In the genomic region with DNA sequence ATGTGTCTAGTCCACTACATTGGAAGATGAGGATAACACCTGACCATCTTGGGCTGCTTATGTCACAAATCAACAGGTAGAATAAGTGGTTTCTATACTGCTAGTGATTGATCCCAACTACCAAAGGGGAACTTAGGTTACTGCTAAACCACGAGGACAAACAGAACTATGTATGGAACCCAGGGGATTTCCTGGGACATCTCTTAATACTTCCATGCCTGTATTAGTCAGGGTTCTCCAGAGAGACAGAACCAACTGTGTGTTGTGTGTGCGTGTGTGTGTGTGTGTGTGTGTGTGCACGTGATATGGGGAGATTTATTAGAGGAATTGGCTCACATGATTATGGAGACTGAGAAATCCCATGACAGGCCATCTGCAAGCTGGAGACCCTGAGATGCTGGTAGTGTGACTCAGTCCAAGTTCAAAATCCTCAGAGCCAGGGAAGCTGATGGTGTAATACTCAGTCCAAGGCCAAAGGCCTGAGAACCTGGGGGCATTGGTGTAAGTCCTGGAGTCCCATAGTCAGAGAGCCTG, we compare ENCODE assay signal across 15 cellular contexts. TPM values are rescaled to one million over a fixed set of nuclear protein-coding genes. Genes with fewer than 3 reads are reported as not detected.
DNase-seq lines count a peak whose midpoint lies in the region; ATAC-seq and TF ChIP-seq lines count a peak whose summit lies in the region.
"Had no signal": no experiment of that assay in that cellular context is flagged by ENCODE, and none has a peak within 500 bp of the region (broad histone marks: within the 10 kb centered on the region; RNA-seq: fewer than 3 reads in every experiment).

No MANE protein-coding gene starts in this region.

- no peak overlapping the region for H3K4me2 ChIP-seq in fibroblast of lung (ENCODE audit: extremely low read depth, insufficient read depth, low read length)

- no peak overlapping the region for H2AFZ ChIP-seq in fibroblast of lung (ENCODE audit: low read length)

- DNase-seq in EL (peak; percentile 87), RPMI7951 (ENCODE audit: low read depth) (peak; percentile 67), fibroblast of lung (ENCODE audit: low read depth in 2 of 2) (peak; percentile 52 to 73), sciatic nerve (ENCODE audit: low spot score) (no peak), MG63 (no peak), left ventricle myocardium inferior (no peak)
- DNase-seq: activated T-cell treated with anti-CD3 and anti-CD28 coated beads, Interleukin-2, amount 50 U/mL, for 1 hour; DMS79 treated with DMSO at 0.1 percent for 48 hours; NCI-H1694; NCI-H524 treated with DMSO at 0.1 percent for 48 hours; nucleus accumbens had no signal

- H3K27me3 ChIP-seq in fibroblast of lung (ENCODE audit: control insufficient read depth, insufficient read depth, low read length) (no peaks in the 10 kb centered on the region), MG63 (no peaks in the 10 kb centered on the region), left ventricle myocardium inferior (ENCODE audit: low read depth) (no peaks in the 10 kb centered on the region)

- H3K36me3 ChIP-seq in fibroblast of lung (ENCODE audit: control insufficient read depth, insufficient read depth, low read length), result no peaks in the 10 kb centered on the region
- H3K36me3 ChIP-seq in MG63, result no peaks in the 10 kb centered on the region
- peaks cover 4% of the 10 kb centered on the region for H3K36me3 ChIP-seq in left ventricle myocardium inferior
- H3K36me3 ChIP-seq: thoracic aorta had no signal

- no peaks in the 10 kb centered on the region for H3K79me2 ChIP-seq in fibroblast of lung (ENCODE audit: control insufficient read depth, insufficient read depth, low read length)

- TF ChIP-seq CTCF in fibroblast of lung (conservative IDR thresholded peaks at IDR 0.05 in 1 of 2, IDR thresholded peaks at IDR 0.05 in 1 of 2; ENCODE audit: low read depth in 1 of 2, low read length in 2 of 2) (no peak), left ventricle myocardium inferior (IDR thresholded peaks at IDR 0.05; ENCODE audit: borderline replicate concordance) (no peak)

- H3K9me3 ChIP-seq in fibroblast of lung (ENCODE audit: control insufficient read depth, insufficient read depth, low read depth, low read length) (no peaks in the 10 kb centered on the region), MG63 (no peaks in the 10 kb centered on the region), left ventricle myocardium inferior (replicated peaks) (no peaks in the 10 kb centered on the region)
- H3K9me3 ChIP-seq: thoracic aorta had no signal

- H4K20me1 ChIP-seq in fibroblast of lung (ENCODE audit: control insufficient read depth, extremely low read depth, insufficient read depth, low read length), result no peaks in the 10 kb centered on the region

- intact Hi-C loops in sciatic nerve (cut with DNase I), result no loop called here
- intact Hi-C loops in left ventricle myocardium inferior (cut with micrococcal nuclease), result no loop called here

- ATAC-seq in sciatic nerve (peak; percentile 54), GM18909 (IDR thresholded peaks at IDR 0.05; ENCODE audit: poor library complexity, unreplicated experiment) (no peak), GM18498 (IDR thresholded peaks at IDR 0.05; ENCODE audit: unreplicated experiment) (no peak)

- H3K4me3 ChIP-seq in fibroblast of lung (replicated peaks in 1 of 4; ENCODE audit: control extremely low read depth in 1 of 4, insufficient read depth in 1 of 4, low read depth in 3 of 4, low read length in 4 of 4), result no peak overlapping the region
- no peak overlapping the region for H3K4me3 ChIP-seq in MG63
- no peak overlapping the region for H3K4me3 ChIP-seq in left ventricle myocardium inferior
- H3K4me3 ChIP-seq: thoracic aorta had no signal

- no peak overlapping the region for H3K9ac ChIP-seq in fibroblast of lung (ENCODE audit: insufficient read depth, low read length)

- H3K27ac ChIP-seq in fibroblast of lung (ENCODE audit: insufficient read depth, low read length), result no peak overlapping the region
- H3K27ac ChIP-seq in left ventricle myocardium inferior (replicated peaks), result no peak overlapping the region
- H3K27ac ChIP-seq: thoracic aorta had no signal

- H3K4me1 ChIP-seq in fibroblast of lung (ENCODE audit: control insufficient read depth, extremely low read depth, insufficient read depth, low read length) (no peaks in the 10 kb centered on the region), left ventricle myocardium inferior (peaks cover 4% of the 10 kb centered on the region)

RNA-seq across cellular contexts. Expression of gene AFF1, which starts 16.2 kb away (rescaled TPM):
- 8.9 and 9.5 TPM in 2 replicates for total RNA-seq in RPMI7951 (2014; rRNA removed; shearing (Covaris generic))
- total RNA-seq in fibroblast of lung (14.1 and 21.1 TPM in 2 replicates), sciatic nerve (121 TPM), left ventricle myocardium inferior (67.9 TPM)
- 15.5 and 17.9 TPM in 2 replicates for polyA plus RNA-seq in fibroblast of lung
- polyA plus RNA-seq in fibroblast of lung (2012), result 7.1 and 11.2 TPM in 2 replicates
- 48.5 and 64.8 TPM in 2 replicates for polyA minus RNA-seq in fibroblast of lung (ENCODE audit: low replicate concordance)
- 0.47 and 1.1 TPM in 2 replicates for total RNA-seq in MG63 (2014; rRNA removed; shearing (Covaris generic); ENCODE audit: low replicate concordance)

RNA-seq across cellular contexts. Expression of gene C4orf36, which starts 26.4 kb away (rescaled TPM):
- not detected in 2 replicates for total RNA-seq in RPMI7951 (2014; rRNA removed; shearing (Covaris generic))
- total RNA-seq in fibroblast of lung, result 2.8 and 6.3 TPM in 2 replicates
- polyA plus RNA-seq in fibroblast of lung, result 0.98 and 1.5 TPM in 2 replicates
- polyA plus RNA-seq in fibroblast of lung (2012), result 0.84 and 1.2 TPM in 2 replicates
- polyA minus RNA-seq in fibroblast of lung (ENCODE audit: low replicate concordance), result not detected in 2 replicates
- 0.49 TPM for total RNA-seq in sciatic nerve
- 0.32 and 0.49 TPM in 2 replicates for total RNA-seq in MG63 (2014; rRNA removed; shearing (Covaris generic); ENCODE audit: low replicate concordance)
- 0.96 TPM for total RNA-seq in left ventricle myocardium inferior
- total RNA-seq: B cell, thoracic aorta had no signal

Comparison
In these comparisons a context has a peak if more than half of its experiments do, and no peak if none do; other contexts are left out.
1. DNase-seq: peak in EL (single experiment), RPMI7951 (single experiment) and fibroblast of lung (2 of 2); none in sciatic nerve (single experiment), MG63 (single experiment) and left ventricle myocardium inferior (single experiment).